In genomic region chr3:120153294-120153693, GRCh38 we compare ENCODE assay signal across 13 cellular contexts. TPM values are rescaled to one million over a fixed set of nuclear protein-coding genes. Genes with fewer than 3 reads are reported as not detected.
DNase-seq lines count a peak whose midpoint lies in the region; ATAC-seq and TF ChIP-seq lines count a peak whose summit lies in the region.
"Had no signal": no experiment of that assay in that cellular context is flagged by ENCODE, and none has a peak within 500 bp of the region (broad histone marks: within the 10 kb centered on the region; RNA-seq: fewer than 3 reads in every experiment).

No MANE protein-coding gene starts in this region.

- H3K4me3 ChIP-seq in mesodermal cell (ENCODE audit: extremely low read depth, insufficient read depth, low read length, poor library complexity, severe bottlenecking), result no peak overlapping the region

- intact Hi-C loops in left colon (cut with DNase I, micrococcal nuclease), result no loop called here

- peak overlapping the region; percentile 76 for H3K27ac ChIP-seq in mesodermal cell (ENCODE audit: low read depth, low read length, severe bottlenecking)

- peak; percentile 66 for DNase-seq in AG09319 (ENCODE audit: extremely low read depth, low read depth)
- peak; percentile 71 for DNase-seq in NCI-H226
- peak; percentile 69 for DNase-seq in dedifferentiated amniotic fluid mesenchymal stem cell (ENCODE audit: extremely low spot score)
- DNase-seq in left colon, result no peak
- no peak for DNase-seq in ACHN
- no peak for DNase-seq in epidermal melanocyte (ENCODE audit: insufficient read length, low spot score)
- DNase-seq: activated naive CD8-positive, alpha-beta T cell treated with anti-CD3 and anti-CD28 coated beads, Interleukin-2, amount 10 ng/mL, durations not matched to agents 7 days and 5 days; CD4-positive, alpha-beta memory T cell; NCI-H1092; stimulated activated CD4-positive, alpha-beta T cell treated with anti-CD3 and anti-CD28 coated beads, Interleukin-4, amount 100 ng/mL, for 24 hours; substantia nigra had no signal

- no peaks in the 10 kb centered on the region for H3K36me3 ChIP-seq in mesodermal cell (ENCODE audit: control insufficient read depth, insufficient read depth, low read length)

- ATAC-seq in left colon (no peak), GM19023 (IDR thresholded peaks at IDR 0.05; ENCODE audit: unreplicated experiment) (no peak)

- in situ Hi-C loops in ACHN (cut with HindIII; ENCODE audit: low pct_ligation_motif_present, low pct_unique_long_range_greater_than_20kb, low sequenced_read_pairs), result no loop called here

- WGBS in mesodermal cell (ENCODE audit: insufficient coverage in 2 of 2), 2 experiments, result no CpG with 5 or more reads among the region's 2 CpGs

- no peak for TF ChIP-seq CTCF in AG09319 (IDR thresholded peaks at IDR 0.05; ENCODE audit: low read depth, low read length)

- peaks cover 28% of the 10 kb centered on the region for H3K9me3 ChIP-seq in mesodermal cell (ENCODE audit: control insufficient read depth, low read length)

- no peaks in the 10 kb centered on the region for H3K4me1 ChIP-seq in mesodermal cell (ENCODE audit: control insufficient read depth, insufficient read depth, low read length, poor library complexity, severe bottlenecking)

RNA-seq across cellular contexts. Expression of gene GSK3B, which starts 59.0 kb away (rescaled TPM):
- polyA plus RNA-seq in mesodermal cell (2013, experiment 1 of 2), result 60.4 TPM
- 48.9 TPM for polyA plus RNA-seq in mesodermal cell (2013, experiment 2 of 2)
- total RNA-seq in left colon, result 10 to 100 TPM; 39.3 to 47.5 TPM

Comparison
In these comparisons a context has a peak if more than half of its experiments do, and no peak if none do; other contexts are left out.
1. DNase-seq: peak in AG09319 (single experiment), NCI-H226 (single experiment) and dedifferentiated amniotic fluid mesenchymal stem cell (single experiment); none in left colon (0 of 2), ACHN (single experiment) and epidermal melanocyte (single experiment).